Comparison of ENCODE assay signal across 8 cellular contexts in genomic region chr17:41918392-41919164, GRCh38. TPM values are rescaled to one million over a fixed set of nuclear protein-coding genes. Genes with fewer than 3 reads are reported as not detected.
DNase-seq lines count a peak whose midpoint lies in the region; ATAC-seq and TF ChIP-seq lines count a peak whose summit lies in the region.

Gene ACLY (minus strand): TSS chr17:41918951. CDS start chr17:41913873, 5,078 bp downstream.

- H2AFZ ChIP-seq in ACC112 (ENCODE audit: low read length, unreplicated experiment) = peak within 1 kb of the TSS; percentile 46

- peaks cover 48% of the 10 kb centered on the region for H3K4me1 ChIP-seq in ACC112 (ENCODE audit: control insufficient read depth, insufficient read depth, low read length, unreplicated experiment)

- no peaks in the 10 kb centered on the region for H3K27me3 Mint-ChIP-seq in activated B cell treated with CpG ODN at 0.5 μM for 24 hours

- H3K36me3 ChIP-seq in ACC112 (ENCODE audit: insufficient read depth, low read length) = no peaks in the 10 kb centered on the region

- CTCF ChIA-PET in activated B cell treated with CpG ODN at 0.5 μM for 24 hours (lab: Charles Lee) = interaction anchor here (1.0 to 1.8 kb wide), 2 partner anchors 12 to 101 kb away, joined by 3 to 4 read pairs; partner anchors contain the start of genes NKIRAS2 and ODAD4

- H3K79me2 ChIP-seq in ACC112 (ENCODE audit: control insufficient read depth, insufficient read depth, low read length, unreplicated experiment) = peaks cover 52% of the 10 kb centered on the region

- TF ChIP-seq CTCF in activated B cell treated with CpG ODN at 0.5 μM for 24 hours (IDR thresholded peaks at IDR 0.05) = no peak

- peaks cover 10% of the 10 kb centered on the region for H3K36me3 Mint-ChIP-seq in activated B cell treated with CpG ODN at 0.5 μM for 24 hours (ENCODE audit: low read depth)

- DNase-seq in NCI-H2227 (lab: John Stamatoyannopoulos, UW; ENCODE audit: unreplicated experiment) (peak; percentile 99), activated B cell treated with CpG ODN at 0.5 μM for 24 hours (peak; percentile 96), caudate nucleus (lab: John Stamatoyannopoulos, UW) (peak; percentile 60 to 98 (median 95)), inferior parietal cortex (ENCODE audit: extremely low spot score) (peak; percentile 96)
- peak; percentile 93 to 95 for DNase-seq in stimulated activated CD4-positive, alpha-beta T cell treated with anti-CD3 and anti-CD28 coated beads, Interleukin-12 subunit alpha, Interleukin-12 subunit beta, amount 100 ng/mL, for 24 hours (ENCODE audit: low read depth in 2 of 2)

- intact Hi-C loops in activated B cell treated with CpG ODN at 0.5 μM for 24 hours (cut with micrococcal nuclease) = loop anchor here (1.0 to 5.0 kb wide), 9 partner anchors 12 to 758 kb away; partner anchors contain the start of genes CNP, DHX58, DNAJC7 and KAT2A

- H3K27ac Mint-ChIP-seq in activated B cell treated with CpG ODN at 0.5 μM for 24 hours = peak within 1 kb of the TSS; percentile 84

- no peaks in the 10 kb centered on the region for H3K27me3 ChIP-seq in ACC112 (ENCODE audit: insufficient read depth, low read length)

- H3K4me1 Mint-ChIP-seq in activated B cell treated with CpG ODN at 0.5 μM for 24 hours = peaks cover 30% of the 10 kb centered on the region

- H3K4me3 Mint-ChIP-seq in activated B cell treated with CpG ODN at 0.5 μM for 24 hours = peak within 1 kb of the TSS; percentile 92

- no peaks in the 10 kb centered on the region for H3K9me3 Mint-ChIP-seq in activated B cell treated with CpG ODN at 0.5 μM for 24 hours

- POLR2A ChIA-PET in activated B cell treated with CpG ODN at 0.5 μM for 24 hours (lab: Charles Lee) = interaction anchor here (0.5 to 3.8 kb wide), 17 partner anchors 11 to 1565 kb away, joined by 3 to 50 read pairs (median 4); partner anchors contain the start of genes CNP, DHX8, DNAJC7 and EIF1

- ATAC-seq in GM18870 (IDR thresholded peaks at IDR 0.05; ENCODE audit: unreplicated experiment) (peak; percentile 23), HG03135 (IDR thresholded peaks at IDR 0.05; ENCODE audit: unreplicated experiment) (peak; percentile 86), activated B cell treated with CpG ODN at 0.5 μM for 24 hours (ENCODE audit: low read depth) (peak; percentile 99)

- peak within 1 kb of the TSS; percentile 94 for H3K4me3 ChIP-seq in ACC112 (ENCODE audit: low read depth, low read length)

- H3K27ac ChIP-seq in ACC112 (ENCODE audit: low read depth, low read length) (peak within 1 kb of the TSS; percentile 44), caudate nucleus (ENCODE audit: low read depth, low read length) (peak within 1 kb of the TSS; percentile 83)

RNA-seq across cellular contexts. Expression of gene ACLY, which starts in this region (rescaled TPM):
- 133 and 143 TPM in 2 replicates for total RNA-seq in activated B cell treated with CpG ODN at 0.5 μM for 24 hours

Comparison
In these comparisons a context has a peak if more than half of its experiments do, and no peak if none do; other contexts are left out.
1. Peak in every context shown above with its lines: DNase-seq, ATAC-seq, H3K4me3 ChIP-seq and H3K27ac ChIP-seq.
2. ATAC-seq: peak in every context shown above with its lines; median percentile 99 in activated B cell treated with CpG ODN at 0.5 μM for 24 hours; 86 in HG03135; 23 in GM18870.